1 cellular context compared by ENCODE assay signal in genomic region chr3:31116651-31117050, GRCh38.
TF ChIP-seq lines count a peak whose summit lies in the region.

No MANE protein-coding gene starts in this region.

TF ChIP-seq in IMR-90, 13 proteins besides CTCF, POLR2A, EP300 and RAD21 (continued from another document):
- no peak for TF ChIP-seq USF2 (IDR thresholded peaks at IDR 0.05; ENCODE audit: low read depth, low read length)
- TF ChIP-seq FOS (IDR thresholded peaks at IDR 0.05; ENCODE audit: low read depth, low read length), result no peak
